Comparison of ENCODE assay signal across 14 cellular contexts in the genomic region with DNA sequence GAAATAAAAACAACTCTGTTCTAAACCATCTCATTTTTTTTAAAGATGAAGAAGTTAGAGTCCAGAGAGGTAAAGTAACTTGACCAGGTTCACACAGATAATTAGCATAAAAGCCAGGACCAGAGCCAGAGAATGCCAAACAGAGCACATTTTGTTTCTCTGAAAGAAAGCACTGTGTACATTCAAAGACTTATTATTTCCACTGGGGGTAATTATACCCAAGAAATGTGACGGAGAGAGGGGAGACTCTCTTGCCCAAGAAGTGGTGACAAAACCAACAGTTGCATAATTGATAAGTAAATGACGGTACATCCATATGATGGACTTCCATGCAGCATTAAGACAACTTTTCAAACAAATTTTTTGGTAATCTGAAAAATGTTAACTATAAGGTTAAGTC.
DNase-seq lines count a peak whose midpoint lies in the region; ATAC-seq, FAIRE-seq and TF ChIP-seq lines count a peak whose summit lies in the region.
"Had no signal": no experiment of that assay in that cellular context is flagged by ENCODE, and none has a peak within 500 bp of the region (broad histone marks: within the 10 kb centered on the region; RNA-seq: fewer than 3 reads in every experiment).

No MANE protein-coding gene starts in this region.

- TF ChIP-seq POLR2A in GM12878 (IDR thresholded peaks at IDR 0.05; ENCODE audit: low read depth, low read length) (no peak), GM18505 (IDR thresholded peaks at IDR 0.05; ENCODE audit: borderline replicate concordance, extremely low read depth, insufficient read depth, insufficient read length) (no peak)

- WGBS in GM12878 (ENCODE audit: insufficient coverage, insufficient replicate concordance, low lambda C conversion rate, missing lambda C conversion rate) = 79% methylated on average over 2 of the region's 2 CpGs

- POLR2A ChIA-PET in OCI-LY7 (lab: Charles Lee) = interaction anchor here (2.6 kb wide), 1 partner anchor 8 kb away, joined by 24 read pairs; no protein-coding TSS in a partner anchor
- POLR2A ChIA-PET in GM12878 (lab: Charles Lee) = no interaction called here

- RAD21 ChIA-PET in GM12878 (lab: Charles Lee; ENCODE audit: unreplicated experiment) = no interaction called here

- CTCF ChIA-PET in OCI-LY7 (lab: Charles Lee; ENCODE audit: unreplicated experiment) (no interaction called here), GM12878 (lab: Yijun Ruan, JAX) (no interaction called here)

- H3K9ac ChIP-seq in GM12878 (ENCODE audit: control insufficient read depth, insufficient read depth, low read length) = peak overlapping the region; percentile 11; the same call in 1 of the 2 replicates

- H3K27ac ChIP-seq in OCI-LY7 (ENCODE audit: low read depth, low read length, poor library complexity, severe bottlenecking) (peak overlapping the region; percentile 51), GM12878 (ENCODE audit: control insufficient read depth, insufficient read depth) (peak overlapping the region; percentile 93)

- H3K79me2 ChIP-seq in OCI-LY7 (ENCODE audit: insufficient read depth, low read depth, low read length) (peaks cover 99% of the 10 kb centered on the region), GM12878 (ENCODE audit: control insufficient read depth, insufficient read depth, low read length) (peaks cover 81% of the 10 kb centered on the region)

- DNase-seq in AML-193 (lab: John Stamatoyannopoulos, UW) = peak; percentile 67 to 72
- DNase-seq in COLO829 (ENCODE audit: low spot score) = peak; percentile 87
- no peak for DNase-seq in OCI-LY7 (ENCODE audit: low spot score)
- DNase-seq in GM12878 (ENCODE audit: low read depth, low spot score) = no peak
- DNase-seq in ACHN = no peak
- no peak for DNase-seq in putamen (ENCODE audit: low spot score)
- no peak for DNase-seq in DMS153 treated with DMSO at 0.1 percent for 48 hours (lab: John Stamatoyannopoulos, UW; ENCODE audit: unreplicated experiment)
- DNase-seq: body of pancreas, C1 segment of cervical spinal cord, GF-D8, NCI-H2171 had no signal

- no peak for TF ChIP-seq CTCF in OCI-LY7 (conservative IDR thresholded peaks at IDR 0.05; ENCODE audit: low read length)
- TF ChIP-seq CTCF in GM12878 (IDR thresholded peaks at IDR 0.05 in 2 of 3, conservative IDR thresholded peaks at IDR 0.05 in 1 of 3; ENCODE audit: control insufficient read depth in 2 of 3, extremely low read depth in 1 of 3, insufficient read depth in 1 of 3, low read depth in 3 of 3, low read length in 3 of 3) = no peak

- SMC1A ChIA-PET in GM12878 (lab: Charles Lee; ENCODE audit: uncharacterized antibody, unreplicated experiment) = no interaction called here

- TF ChIP-seq EP300 in GM12878 (IDR thresholded peaks at IDR 0.05; ENCODE audit: borderline replicate concordance in 1 of 2, control insufficient read depth in 1 of 2, low read depth in 2 of 2, low read length in 2 of 2) = no peak

- H3K9me2 ChIP-seq in OCI-LY7 (ENCODE audit: insufficient read depth, low read length) = no peaks in the 10 kb centered on the region

- in situ Hi-C loops in GM12878 (cut with MboI) = loop anchor here (25.0 kb wide), 1 partner anchor 1055 kb away; no protein-coding TSS in a partner anchor
- in situ Hi-C loops in ACHN (cut with HindIII; ENCODE audit: low pct_ligation_motif_present, low pct_unique_long_range_greater_than_20kb, low sequenced_read_pairs) = no loop called here

- peak overlapping the region; percentile 72 for H3K4me3 ChIP-seq in OCI-LY7 (ENCODE audit: low read depth, low read length, poor library complexity, severe bottlenecking)
- peak overlapping the region; percentile 66 for H3K4me3 ChIP-seq in GM12878
- H3K4me3 ChIP-seq: body of pancreas, HAP-1, lung had no signal

- H3K4me1 ChIP-seq in OCI-LY7 (ENCODE audit: insufficient read depth, low read length, poor library complexity, severe bottlenecking) (peaks cover 65% of the 10 kb centered on the region), GM12878 (ENCODE audit: control insufficient read depth, insufficient read depth, low read length) (no peaks in the 10 kb centered on the region)

- H2AFZ ChIP-seq in OCI-LY7 (ENCODE audit: low read length) = no peak overlapping the region
- H2AFZ ChIP-seq in GM12878 (ENCODE audit: control insufficient read depth, low read depth, low read length) = no peak overlapping the region

- intact Hi-C loops in OCI-LY7 (cut with micrococcal nuclease; ENCODE audit: unreplicated experiment) (loop anchor here (10.0 kb wide), 2 partner anchors 353 to 423 kb away; no protein-coding TSS in a partner anchor), GM12878 (cut with micrococcal nuclease; ENCODE audit: unreplicated experiment) (no loop called here)

- peak overlapping the region; percentile 98 for H3K4me2 ChIP-seq in OCI-LY7 (ENCODE audit: low read length)
- H3K4me2 ChIP-seq in GM12878 (ENCODE audit: control insufficient read depth, insufficient read depth) = peak overlapping the region; percentile 69

- BruUV-seq in OCI-LY7 (replicated peaks; lab: Mats Ljungman, UMichigan) (no TSS peak), GM12878 (replicated peaks; lab: Mats Ljungman, UMichigan) (no TSS peak)

- no peak for TF ChIP-seq RAD21 in GM12878 (IDR thresholded peaks at IDR 0.05; ENCODE audit: insufficient read depth, low read depth, low read length)

- H3K9me3 ChIP-seq in OCI-LY7 (ENCODE audit: low read length) = no peaks in the 10 kb centered on the region
- H3K9me3 ChIP-seq in GM12878 (replicated peaks; ENCODE audit: control insufficient read depth, insufficient read depth, low read length) = no peaks in the 10 kb centered on the region
- H3K9me3 ChIP-seq: body of pancreas, HAP-1 had no signal

- H4K20me1 ChIP-seq in OCI-LY7 (ENCODE audit: insufficient read depth, low read length) (no peaks in the 10 kb centered on the region), GM12878 (ENCODE audit: control insufficient read depth, insufficient read depth) (no peaks in the 10 kb centered on the region)

- no peaks in the 10 kb centered on the region for H3K27me3 ChIP-seq in GM12878 (replicated peaks in 1 of 2; ENCODE audit: control insufficient read depth in 2 of 2, insufficient read depth in 2 of 2, low read length in 1 of 2)
- H3K27me3 ChIP-seq: body of pancreas had no signal

- no peak for FAIRE-seq in GM12878 (lab: Jason Lieb, UNC)

- ATAC-seq in GM12878 = no peak
- ATAC-seq in GM18505 (IDR thresholded peaks at IDR 0.05; ENCODE audit: unreplicated experiment) = no peak
- ATAC-seq: body of pancreas had no signal

- H3K36me3 ChIP-seq in OCI-LY7 (ENCODE audit: insufficient read depth, low read length) (peaks cover 23% of the 10 kb centered on the region), GM12878 (ENCODE audit: control insufficient read depth in 2 of 2, insufficient read depth in 2 of 2, low read length in 1 of 2) (no peaks in the 10 kb centered on the region)
- H3K36me3 ChIP-seq: HAP-1 had no signal

TF ChIP-seq in GM12878, 131 proteins besides CTCF, POLR2A, EP300 and RAD21 (continues in another document):
- TF ChIP-seq, protein P1, sequence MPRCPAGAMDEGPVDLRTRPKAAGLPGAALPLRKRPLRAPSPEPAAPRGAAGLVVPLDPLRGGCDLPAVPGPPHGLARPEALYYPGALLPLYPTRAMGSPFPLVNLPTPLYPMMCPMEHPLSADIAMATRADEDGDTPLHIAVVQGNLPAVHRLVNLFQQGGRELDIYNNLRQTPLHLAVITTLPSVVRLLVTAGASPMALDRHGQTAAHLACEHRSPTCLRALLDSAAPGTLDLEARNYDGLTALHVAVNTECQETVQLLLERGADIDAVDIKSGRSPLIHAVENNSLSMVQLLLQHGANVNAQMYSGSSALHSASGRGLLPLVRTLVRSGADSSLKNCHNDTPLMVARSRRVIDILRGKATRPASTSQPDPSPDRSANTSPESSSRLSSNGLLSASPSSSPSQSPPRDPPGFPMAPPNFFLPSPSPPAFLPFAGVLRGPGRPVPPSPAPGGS (IDR thresholded peaks at IDR 0.05; ENCODE audit: borderline replicate concordance, insufficient read depth, low read depth, low read length, poor library complexity, severe bottlenecking) = no peak
- no peak for TF ChIP-seq NR2C1 (IDR thresholded peaks at IDR 0.05)
- TF ChIP-seq ESRRA (IDR thresholded peaks at IDR 0.05; ENCODE audit: low read length) = no peak
- TF ChIP-seq BHLHE40 (IDR thresholded peaks at IDR 0.05; ENCODE audit: borderline replicate concordance in 1 of 2, low read depth in 2 of 2, low read length in 1 of 2) = no peak
- no peak for TF ChIP-seq TCF7 (IDR thresholded peaks at IDR 0.05; ENCODE audit: borderline replicate concordance)
- TF ChIP-seq CBX5 (IDR thresholded peaks at IDR 0.05; ENCODE audit: low read depth) = no peak
- no peak for TF ChIP-seq WRNIP1 (IDR thresholded peaks at IDR 0.05; ENCODE audit: borderline replicate concordance, low read depth, low read length)
- no peak for TF ChIP-seq BMI1 (IDR thresholded peaks at IDR 0.05; ENCODE audit: borderline replicate concordance)
- TF ChIP-seq PAX5 (IDR thresholded peaks at IDR 0.05; ENCODE audit: borderline replicate concordance, low read depth, low read length) = no peak
- TF ChIP-seq SIN3A (IDR thresholded peaks at IDR 0.05; ENCODE audit: low read depth, low read length) = no peak
- no peak for TF ChIP-seq CHD4 (IDR thresholded peaks at IDR 0.05)
- TF ChIP-seq, protein P2, sequence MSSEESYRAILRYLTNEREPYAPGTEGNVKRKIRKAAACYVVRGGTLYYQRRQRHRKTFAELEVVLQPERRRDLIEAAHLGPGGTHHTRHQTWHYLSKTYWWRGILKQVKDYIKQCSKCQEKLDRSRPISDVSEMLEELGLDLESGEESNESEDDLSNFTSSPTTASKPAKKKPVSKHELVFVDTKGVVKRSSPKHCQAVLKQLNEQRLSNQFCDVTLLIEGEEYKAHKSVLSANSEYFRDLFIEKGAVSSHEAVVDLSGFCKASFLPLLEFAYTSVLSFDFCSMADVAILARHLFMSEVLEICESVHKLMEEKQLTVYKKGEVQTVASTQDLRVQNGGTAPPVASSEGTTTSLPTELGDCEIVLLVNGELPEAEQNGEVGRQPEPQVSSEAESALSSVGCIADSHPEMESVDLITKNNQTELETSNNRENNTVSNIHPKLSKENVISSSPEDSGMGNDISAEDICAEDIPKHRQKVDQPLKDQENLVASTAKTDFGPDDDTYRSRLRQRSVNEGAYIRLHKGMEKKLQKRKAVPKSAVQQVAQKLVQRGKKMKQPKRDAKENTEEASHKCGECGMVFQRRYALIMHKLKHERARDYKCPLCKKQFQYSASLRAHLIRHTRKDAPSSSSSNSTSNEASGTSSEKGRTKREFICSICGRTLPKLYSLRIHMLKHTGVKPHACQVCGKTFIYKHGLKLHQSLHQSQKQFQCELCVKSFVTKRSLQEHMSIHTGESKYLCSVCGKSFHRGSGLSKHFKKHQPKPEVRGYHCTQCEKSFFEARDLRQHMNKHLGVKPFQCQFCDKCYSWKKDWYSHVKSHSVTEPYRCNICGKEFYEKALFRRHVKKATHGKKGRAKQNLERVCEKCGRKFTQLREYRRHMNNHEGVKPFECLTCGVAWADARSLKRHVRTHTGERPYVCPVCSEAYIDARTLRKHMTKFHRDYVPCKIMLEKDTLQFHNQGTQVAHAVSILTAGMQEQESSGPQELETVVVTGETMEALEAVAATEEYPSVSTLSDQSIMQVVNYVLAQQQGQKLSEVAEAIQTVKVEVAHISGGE (CRISPR knock-in tag; IDR thresholded peaks at IDR 0.05) = no peak
- no peak for TF ChIP-seq CHD1 (IDR thresholded peaks at IDR 0.05; ENCODE audit: low read depth, low read length)

Comparison
In these comparisons a context has a peak if more than half of its experiments do, and no peak if none do; other contexts are left out.
1. DNase-seq: peak in AML-193 (2 of 2) and COLO829 (single experiment); none in OCI-LY7 (single experiment), GM12878 (single experiment), ACHN (single experiment), putamen (single experiment) and DMS153 treated with DMSO at 0.1 percent for 48 hours (single experiment).